In the genomic region with DNA sequence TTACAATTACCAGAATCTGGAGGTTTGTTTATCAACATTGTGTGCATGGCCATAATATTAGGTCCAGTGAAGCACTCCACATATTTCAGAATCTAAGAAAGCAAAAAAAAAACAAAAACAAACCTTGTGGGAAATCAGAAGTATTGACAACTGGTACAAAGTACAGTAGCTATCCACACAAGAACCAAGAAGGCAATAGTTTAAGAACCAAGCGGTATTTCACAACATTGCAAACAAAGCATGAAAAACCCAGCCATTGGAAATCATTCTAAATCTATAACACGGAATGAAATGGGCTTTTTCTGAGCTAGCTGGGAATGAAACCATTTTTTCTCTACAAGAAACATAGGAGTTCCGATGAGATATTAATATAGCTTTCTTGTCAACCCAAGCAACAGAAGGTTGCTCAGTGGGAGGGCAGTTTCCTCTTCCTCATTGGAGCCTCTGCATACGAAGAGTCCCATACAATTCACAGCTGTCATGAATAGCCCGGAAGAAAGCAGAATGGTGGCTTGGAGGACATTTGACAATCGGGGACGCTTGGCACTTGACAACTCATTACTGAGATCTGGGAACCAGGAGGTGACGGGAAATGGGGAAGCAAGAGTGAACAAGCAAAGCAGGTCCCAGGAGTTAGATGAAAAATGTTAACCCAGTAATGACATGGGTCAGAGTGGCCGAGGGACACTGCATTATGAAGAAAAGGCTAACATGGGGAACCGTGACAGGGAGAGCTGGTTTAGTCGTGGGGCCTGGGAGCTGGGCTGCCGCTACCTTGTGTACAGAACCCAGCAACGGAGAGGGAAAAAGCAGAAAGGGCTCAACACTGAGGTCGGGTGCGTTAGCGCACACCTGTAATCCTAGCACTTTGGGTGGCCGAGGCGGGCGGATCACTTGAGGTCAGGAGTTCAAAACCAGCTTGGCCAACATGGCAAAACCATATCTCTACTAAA, we compare ENCODE assay signal across 1 cellular context.
TF ChIP-seq lines count a peak whose summit lies in the region.

No MANE protein-coding gene starts in this region.

TF ChIP-seq in HepG2, 621 proteins besides CTCF, POLR2A, EP300 and RAD21 (continued from another document and continues in another):
- TF ChIP-seq, protein P1, sequence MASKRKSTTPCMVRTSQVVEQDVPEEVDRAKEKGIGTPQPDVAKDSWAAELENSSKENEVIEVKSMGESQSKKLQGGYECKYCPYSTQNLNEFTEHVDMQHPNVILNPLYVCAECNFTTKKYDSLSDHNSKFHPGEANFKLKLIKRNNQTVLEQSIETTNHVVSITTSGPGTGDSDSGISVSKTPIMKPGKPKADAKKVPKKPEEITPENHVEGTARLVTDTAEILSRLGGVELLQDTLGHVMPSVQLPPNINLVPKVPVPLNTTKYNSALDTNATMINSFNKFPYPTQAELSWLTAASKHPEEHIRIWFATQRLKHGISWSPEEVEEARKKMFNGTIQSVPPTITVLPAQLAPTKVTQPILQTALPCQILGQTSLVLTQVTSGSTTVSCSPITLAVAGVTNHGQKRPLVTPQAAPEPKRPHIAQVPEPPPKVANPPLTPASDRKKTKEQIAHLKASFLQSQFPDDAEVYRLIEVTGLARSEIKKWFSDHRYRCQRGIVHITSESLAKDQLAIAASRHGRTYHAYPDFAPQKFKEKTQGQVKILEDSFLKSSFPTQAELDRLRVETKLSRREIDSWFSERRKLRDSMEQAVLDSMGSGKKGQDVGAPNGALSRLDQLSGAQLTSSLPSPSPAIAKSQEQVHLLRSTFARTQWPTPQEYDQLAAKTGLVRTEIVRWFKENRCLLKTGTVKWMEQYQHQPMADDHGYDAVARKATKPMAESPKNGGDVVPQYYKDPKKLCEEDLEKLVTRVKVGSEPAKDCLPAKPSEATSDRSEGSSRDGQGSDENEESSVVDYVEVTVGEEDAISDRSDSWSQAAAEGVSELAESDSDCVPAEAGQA (IDR thresholded peaks at IDR 0.05; ENCODE audit: low read depth): no peak
- TF ChIP-seq, protein P1 (CRISPR knock-in tag; IDR thresholded peaks at IDR 0.05; ENCODE audit: borderline replicate concordance): no peak
- TF ChIP-seq, protein P2, sequence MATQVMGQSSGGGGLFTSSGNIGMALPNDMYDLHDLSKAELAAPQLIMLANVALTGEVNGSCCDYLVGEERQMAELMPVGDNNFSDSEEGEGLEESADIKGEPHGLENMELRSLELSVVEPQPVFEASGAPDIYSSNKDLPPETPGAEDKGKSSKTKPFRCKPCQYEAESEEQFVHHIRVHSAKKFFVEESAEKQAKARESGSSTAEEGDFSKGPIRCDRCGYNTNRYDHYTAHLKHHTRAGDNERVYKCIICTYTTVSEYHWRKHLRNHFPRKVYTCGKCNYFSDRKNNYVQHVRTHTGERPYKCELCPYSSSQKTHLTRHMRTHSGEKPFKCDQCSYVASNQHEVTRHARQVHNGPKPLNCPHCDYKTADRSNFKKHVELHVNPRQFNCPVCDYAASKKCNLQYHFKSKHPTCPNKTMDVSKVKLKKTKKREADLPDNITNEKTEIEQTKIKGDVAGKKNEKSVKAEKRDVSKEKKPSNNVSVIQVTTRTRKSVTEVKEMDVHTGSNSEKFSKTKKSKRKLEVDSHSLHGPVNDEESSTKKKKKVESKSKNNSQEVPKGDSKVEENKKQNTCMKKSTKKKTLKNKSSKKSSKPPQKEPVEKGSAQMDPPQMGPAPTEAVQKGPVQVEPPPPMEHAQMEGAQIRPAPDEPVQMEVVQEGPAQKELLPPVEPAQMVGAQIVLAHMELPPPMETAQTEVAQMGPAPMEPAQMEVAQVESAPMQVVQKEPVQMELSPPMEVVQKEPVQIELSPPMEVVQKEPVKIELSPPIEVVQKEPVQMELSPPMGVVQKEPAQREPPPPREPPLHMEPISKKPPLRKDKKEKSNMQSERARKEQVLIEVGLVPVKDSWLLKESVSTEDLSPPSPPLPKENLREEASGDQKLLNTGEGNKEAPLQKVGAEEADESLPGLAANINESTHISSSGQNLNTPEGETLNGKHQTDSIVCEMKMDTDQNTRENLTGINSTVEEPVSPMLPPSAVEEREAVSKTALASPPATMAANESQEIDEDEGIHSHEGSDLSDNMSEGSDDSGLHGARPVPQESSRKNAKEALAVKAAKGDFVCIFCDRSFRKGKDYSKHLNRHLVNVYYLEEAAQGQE (IDR thresholded peaks at IDR 0.05; ENCODE audit: borderline replicate concordance in 1 of 2, low read depth in 1 of 2, low read length in 2 of 2): no peak
- TF ChIP-seq ZSCAN20 (CRISPR knock-in tag; IDR thresholded peaks at IDR 0.05; ENCODE audit: borderline replicate concordance) (no peak), CEBPG (CRISPR knock-in tag; IDR thresholded peaks at IDR 0.05) (peak; percentile 85), ZNF431 (CRISPR knock-in tag; IDR thresholded peaks at IDR 0.05; ENCODE audit: borderline replicate concordance, low read depth) (no peak), ZSCAN31 (CRISPR knock-in tag; IDR thresholded peaks at IDR 0.05; ENCODE audit: low read depth) (no peak), POGZ (CRISPR knock-in tag; IDR thresholded peaks at IDR 0.05) (peak; percentile 21; the same call in 1 of the 2 replicates), KDM2A (CRISPR knock-in tag; IDR thresholded peaks at IDR 0.05; ENCODE audit: borderline replicate concordance, low read depth) (no peak), RARG (CRISPR knock-in tag; IDR thresholded peaks at IDR 0.05; ENCODE audit: low read depth) (no peak), DMAP1 (CRISPR knock-in tag; IDR thresholded peaks at IDR 0.05) (no peak), MED8 (CRISPR knock-in tag; IDR thresholded peaks at IDR 0.05; ENCODE audit: insufficient replicate concordance) (no peak), BORCS8-MEF2B (CRISPR knock-in tag; IDR thresholded peaks at IDR 0.05) (no peak), ZNF264 (CRISPR knock-in tag; IDR thresholded peaks at IDR 0.05) (peak; percentile 58; the same call in 1 of the 2 replicates), PTBP1 (IDR thresholded peaks at IDR 0.05; ENCODE audit: low read depth, low read length, poor library complexity, severe bottlenecking) (no peak), KLF12 (CRISPR knock-in tag; IDR thresholded peaks at IDR 0.05; ENCODE audit: borderline replicate concordance) (no peak), SRY (CRISPR knock-in tag; IDR thresholded peaks at IDR 0.05) (no peak), SMAD1 (CRISPR knock-in tag; IDR thresholded peaks at IDR 0.05; ENCODE audit: borderline replicate concordance, low read depth) (no peak), RBM39 (IDR thresholded peaks at IDR 0.05; ENCODE audit: low read depth, low read length, poor library complexity, severe bottlenecking) (no peak), ZSCAN25 (CRISPR knock-in tag; IDR thresholded peaks at IDR 0.05) (no peak), HNRNPL (IDR thresholded peaks at IDR 0.05; ENCODE audit: low read depth, low read length) (no peak), HOXA7 (CRISPR knock-in tag; IDR thresholded peaks at IDR 0.05) (no peak), KLF11 (CRISPR knock-in tag; IDR thresholded peaks at IDR 0.05) (no peak)
- TF ChIP-seq, protein P3, sequence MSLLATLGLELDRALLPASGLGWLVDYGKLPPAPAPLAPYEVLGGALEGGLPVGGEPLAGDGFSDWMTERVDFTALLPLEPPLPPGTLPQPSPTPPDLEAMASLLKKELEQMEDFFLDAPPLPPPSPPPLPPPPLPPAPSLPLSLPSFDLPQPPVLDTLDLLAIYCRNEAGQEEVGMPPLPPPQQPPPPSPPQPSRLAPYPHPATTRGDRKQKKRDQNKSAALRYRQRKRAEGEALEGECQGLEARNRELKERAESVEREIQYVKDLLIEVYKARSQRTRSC (CRISPR knock-in tag; IDR thresholded peaks at IDR 0.05; ENCODE audit: low read depth): no peak
- TF ChIP-seq, protein P4, sequence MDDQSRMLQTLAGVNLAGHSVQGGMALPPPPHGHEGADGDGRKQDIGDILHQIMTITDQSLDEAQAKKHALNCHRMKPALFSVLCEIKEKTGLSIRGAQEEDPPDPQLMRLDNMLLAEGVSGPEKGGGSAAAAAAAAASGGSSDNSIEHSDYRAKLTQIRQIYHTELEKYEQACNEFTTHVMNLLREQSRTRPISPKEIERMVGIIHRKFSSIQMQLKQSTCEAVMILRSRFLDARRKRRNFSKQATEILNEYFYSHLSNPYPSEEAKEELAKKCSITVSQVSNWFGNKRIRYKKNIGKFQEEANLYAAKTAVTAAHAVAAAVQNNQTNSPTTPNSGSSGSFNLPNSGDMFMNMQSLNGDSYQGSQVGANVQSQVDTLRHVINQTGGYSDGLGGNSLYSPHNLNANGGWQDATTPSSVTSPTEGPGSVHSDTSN (CRISPR knock-in tag; IDR thresholded peaks at IDR 0.05; ENCODE audit: borderline replicate concordance): no peak
- TF ChIP-seq, protein P5, sequence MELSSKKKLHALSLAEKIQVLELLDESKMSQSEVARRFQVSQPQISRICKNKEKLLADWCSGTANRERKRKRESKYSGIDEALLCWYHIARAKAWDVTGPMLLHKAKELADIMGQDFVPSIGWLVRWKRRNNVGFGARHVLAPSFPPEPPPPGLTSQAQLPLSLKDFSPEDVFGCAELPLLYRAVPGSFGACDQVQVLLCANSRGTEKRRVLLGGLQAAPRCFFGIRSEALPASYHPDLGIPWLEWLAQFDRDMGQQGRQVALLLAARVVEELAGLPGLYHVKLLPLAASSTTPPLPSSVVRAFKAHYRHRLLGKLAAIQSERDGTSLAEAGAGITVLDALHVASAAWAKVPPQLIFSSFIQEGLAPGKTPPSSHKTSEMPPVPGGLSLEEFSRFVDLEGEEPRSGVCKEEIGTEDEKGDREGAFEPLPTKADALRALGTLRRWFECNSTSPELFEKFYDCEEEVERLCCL (CRISPR knock-in tag; IDR thresholded peaks at IDR 0.05; ENCODE audit: borderline replicate concordance): no peak
- TF ChIP-seq, protein P6, sequence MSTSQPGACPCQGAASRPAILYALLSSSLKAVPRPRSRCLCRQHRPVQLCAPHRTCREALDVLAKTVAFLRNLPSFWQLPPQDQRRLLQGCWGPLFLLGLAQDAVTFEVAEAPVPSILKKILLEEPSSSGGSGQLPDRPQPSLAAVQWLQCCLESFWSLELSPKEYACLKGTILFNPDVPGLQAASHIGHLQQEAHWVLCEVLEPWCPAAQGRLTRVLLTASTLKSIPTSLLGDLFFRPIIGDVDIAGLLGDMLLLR (CRISPR knock-in tag; IDR thresholded peaks at IDR 0.05): no peak
- TF ChIP-seq, protein P7, sequence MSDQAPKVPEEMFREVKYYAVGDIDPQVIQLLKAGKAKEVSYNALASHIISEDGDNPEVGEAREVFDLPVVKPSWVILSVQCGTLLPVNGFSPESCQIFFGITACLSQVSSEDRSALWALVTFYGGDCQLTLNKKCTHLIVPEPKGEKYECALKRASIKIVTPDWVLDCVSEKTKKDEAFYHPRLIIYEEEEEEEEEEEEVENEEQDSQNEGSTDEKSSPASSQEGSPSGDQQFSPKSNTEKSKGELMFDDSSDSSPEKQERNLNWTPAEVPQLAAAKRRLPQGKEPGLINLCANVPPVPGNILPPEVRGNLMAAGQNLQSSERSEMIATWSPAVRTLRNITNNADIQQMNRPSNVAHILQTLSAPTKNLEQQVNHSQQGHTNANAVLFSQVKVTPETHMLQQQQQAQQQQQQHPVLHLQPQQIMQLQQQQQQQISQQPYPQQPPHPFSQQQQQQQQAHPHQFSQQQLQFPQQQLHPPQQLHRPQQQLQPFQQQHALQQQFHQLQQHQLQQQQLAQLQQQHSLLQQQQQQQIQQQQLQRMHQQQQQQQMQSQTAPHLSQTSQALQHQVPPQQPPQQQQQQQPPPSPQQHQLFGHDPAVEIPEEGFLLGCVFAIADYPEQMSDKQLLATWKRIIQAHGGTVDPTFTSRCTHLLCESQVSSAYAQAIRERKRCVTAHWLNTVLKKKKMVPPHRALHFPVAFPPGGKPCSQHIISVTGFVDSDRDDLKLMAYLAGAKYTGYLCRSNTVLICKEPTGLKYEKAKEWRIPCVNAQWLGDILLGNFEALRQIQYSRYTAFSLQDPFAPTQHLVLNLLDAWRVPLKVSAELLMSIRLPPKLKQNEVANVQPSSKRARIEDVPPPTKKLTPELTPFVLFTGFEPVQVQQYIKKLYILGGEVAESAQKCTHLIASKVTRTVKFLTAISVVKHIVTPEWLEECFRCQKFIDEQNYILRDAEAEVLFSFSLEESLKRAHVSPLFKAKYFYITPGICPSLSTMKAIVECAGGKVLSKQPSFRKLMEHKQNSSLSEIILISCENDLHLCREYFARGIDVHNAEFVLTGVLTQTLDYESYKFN (CRISPR knock-in tag; conservative IDR thresholded peaks at IDR 0.05): peak; percentile 90
- TF ChIP-seq, protein P8, sequence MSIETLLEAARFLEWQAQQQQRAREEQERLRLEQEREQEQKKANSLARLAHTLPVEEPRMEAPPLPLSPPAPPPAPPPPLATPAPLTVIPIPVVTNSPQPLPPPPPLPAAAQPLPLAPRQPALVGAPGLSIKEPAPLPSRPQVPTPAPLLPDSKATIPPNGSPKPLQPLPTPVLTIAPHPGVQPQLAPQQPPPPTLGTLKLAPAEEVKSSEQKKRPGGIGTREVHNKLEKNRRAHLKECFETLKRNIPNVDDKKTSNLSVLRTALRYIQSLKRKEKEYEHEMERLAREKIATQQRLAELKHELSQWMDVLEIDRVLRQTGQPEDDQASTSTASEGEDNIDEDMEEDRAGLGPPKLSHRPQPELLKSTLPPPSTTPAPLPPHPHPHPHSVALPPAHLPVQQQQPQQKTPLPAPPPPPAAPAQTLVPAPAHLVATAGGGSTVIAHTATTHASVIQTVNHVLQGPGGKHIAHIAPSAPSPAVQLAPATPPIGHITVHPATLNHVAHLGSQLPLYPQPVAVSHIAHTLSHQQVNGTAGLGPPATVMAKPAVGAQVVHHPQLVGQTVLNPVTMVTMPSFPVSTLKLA (IDR thresholded peaks at IDR 0.05): no peak
